8 cellular contexts compared by ENCODE assay signal in the genomic region with DNA sequence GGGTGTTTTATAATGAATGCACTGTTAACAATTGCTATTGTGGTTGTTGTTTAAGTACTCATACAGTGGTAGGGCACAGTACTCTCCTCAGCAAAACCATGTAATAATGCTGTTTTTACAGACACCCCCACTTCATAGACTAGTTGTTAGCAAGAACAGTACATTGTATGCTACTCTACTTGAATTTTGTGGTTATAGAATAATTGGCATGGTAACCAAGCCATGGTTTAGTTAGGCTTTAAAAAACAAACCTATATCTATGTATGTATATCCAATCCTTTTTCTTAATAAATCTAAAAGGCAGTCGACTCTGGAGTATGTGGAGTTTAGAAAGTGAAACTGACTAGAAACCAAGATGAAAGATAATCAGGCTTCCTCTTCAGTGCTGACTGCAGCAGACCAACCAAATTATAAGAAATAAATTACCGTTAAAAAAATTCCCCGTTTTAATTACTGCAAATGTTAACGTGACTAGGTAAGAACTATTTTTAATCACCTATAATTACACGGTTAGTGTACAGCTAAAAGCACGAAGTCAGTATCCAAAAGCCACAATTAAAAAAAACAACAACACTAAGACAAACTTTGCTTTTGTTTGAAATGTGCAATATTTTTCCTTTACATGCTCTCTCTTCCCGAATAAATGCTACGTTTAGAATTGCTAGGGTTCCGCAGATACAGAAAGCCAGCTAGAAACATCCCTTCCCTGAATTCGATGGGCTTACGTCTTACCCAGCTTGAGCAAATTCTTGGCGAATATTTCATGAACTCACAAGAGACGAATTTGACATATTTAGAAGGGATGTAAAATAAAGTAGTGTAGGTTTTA.
DNase-seq lines count a peak whose midpoint lies in the region; ATAC-seq lines count a peak whose summit lies in the region.

No MANE protein-coding gene starts in this region.

- H3K27ac Mint-ChIP-seq in activated T-cell treated with anti-CD3 and anti-CD28 coated beads, Interleukin-2, amount 50 U/mL, for 24 hours, result peak overlapping the region; percentile 88
- H3K27ac Mint-ChIP-seq in activated naive CD8-positive, alpha-beta T cell treated with anti-CD3 and anti-CD28 coated beads, Interleukin-2, amount 50 U/mL, for 24 hours, result peak overlapping the region; percentile 89

- H3K36me3 Mint-ChIP-seq in activated T-cell treated with anti-CD3 and anti-CD28 coated beads, Interleukin-2, amount 50 U/mL, for 24 hours (ENCODE audit: low read depth), result no peaks in the 10 kb centered on the region
- H3K36me3 Mint-ChIP-seq in activated naive CD8-positive, alpha-beta T cell treated with anti-CD3 and anti-CD28 coated beads, Interleukin-2, amount 50 U/mL, for 24 hours (ENCODE audit: low read depth), result no peaks in the 10 kb centered on the region

- no peaks in the 10 kb centered on the region for H3K9me3 Mint-ChIP-seq in activated T-cell treated with anti-CD3 and anti-CD28 coated beads, Interleukin-2, amount 50 U/mL, for 24 hours
- no peaks in the 10 kb centered on the region for H3K9me3 Mint-ChIP-seq in activated naive CD8-positive, alpha-beta T cell treated with anti-CD3 and anti-CD28 coated beads, Interleukin-2, amount 50 U/mL, for 24 hours

- H3K4me3 ChIP-seq in Jurkat, Clone E6-1 (ENCODE audit: low read length), result peak overlapping the region; percentile 67
- peak overlapping the region; percentile 56 for H3K4me3 ChIP-seq in iPS-11a (ENCODE audit: low read depth, low read length)
- peak overlapping the region; percentile 58 for H3K4me3 ChIP-seq in skeletal muscle cell (ENCODE audit: low read depth, low read length)

- H3K4me3 Mint-ChIP-seq in activated T-cell treated with anti-CD3 and anti-CD28 coated beads, Interleukin-2, amount 50 U/mL, for 24 hours, result peak overlapping the region; percentile 78
- peak overlapping the region; percentile 84 for H3K4me3 Mint-ChIP-seq in activated naive CD8-positive, alpha-beta T cell treated with anti-CD3 and anti-CD28 coated beads, Interleukin-2, amount 50 U/mL, for 24 hours

- H3K4me1 Mint-ChIP-seq in activated T-cell treated with anti-CD3 and anti-CD28 coated beads, Interleukin-2, amount 50 U/mL, for 24 hours (ENCODE audit: low read depth), result peaks cover 40% of the 10 kb centered on the region
- peaks cover 44% of the 10 kb centered on the region for H3K4me1 Mint-ChIP-seq in activated naive CD8-positive, alpha-beta T cell treated with anti-CD3 and anti-CD28 coated beads, Interleukin-2, amount 50 U/mL, for 24 hours

- DNase-seq in activated T-cell treated with anti-CD3 and anti-CD28 coated beads, Interleukin-2, amount 50 U/mL, for 24 hours, result no peak
- DNase-seq in activated T-cell treated with anti-CD3 and anti-CD28 coated beads, Interleukin-2, amount 50 U/mL, for 1 hour, result no peak
- DNase-seq in Jurkat, Clone E6-1 (ENCODE audit: low read depth, low spot score), result peak; percentile 52
- DNase-seq in activated naive CD8-positive, alpha-beta T cell treated with anti-CD3 and anti-CD28 coated beads, Interleukin-2, amount 50 U/mL, for 24 hours, result no peak
- no peak for DNase-seq in skeletal muscle cell (ENCODE audit: low read depth)

- ATAC-seq in activated naive CD8-positive, alpha-beta T cell treated with anti-CD3 and anti-CD28 coated beads, Interleukin-2, amount 50 U/mL, for 24 hours, result peak; percentile 35
- ATAC-seq in GM19397 (IDR thresholded peaks at IDR 0.05; ENCODE audit: unreplicated experiment) (no peak), GM21576 (IDR thresholded peaks at IDR 0.05; ENCODE audit: unreplicated experiment) (no peak)

- no peaks in the 10 kb centered on the region for H3K27me3 Mint-ChIP-seq in activated T-cell treated with anti-CD3 and anti-CD28 coated beads, Interleukin-2, amount 50 U/mL, for 24 hours
- H3K27me3 Mint-ChIP-seq in activated naive CD8-positive, alpha-beta T cell treated with anti-CD3 and anti-CD28 coated beads, Interleukin-2, amount 50 U/mL, for 24 hours, result no peaks in the 10 kb centered on the region
